ENCODE assay signal across 24 cellular contexts in the genomic region with DNA sequence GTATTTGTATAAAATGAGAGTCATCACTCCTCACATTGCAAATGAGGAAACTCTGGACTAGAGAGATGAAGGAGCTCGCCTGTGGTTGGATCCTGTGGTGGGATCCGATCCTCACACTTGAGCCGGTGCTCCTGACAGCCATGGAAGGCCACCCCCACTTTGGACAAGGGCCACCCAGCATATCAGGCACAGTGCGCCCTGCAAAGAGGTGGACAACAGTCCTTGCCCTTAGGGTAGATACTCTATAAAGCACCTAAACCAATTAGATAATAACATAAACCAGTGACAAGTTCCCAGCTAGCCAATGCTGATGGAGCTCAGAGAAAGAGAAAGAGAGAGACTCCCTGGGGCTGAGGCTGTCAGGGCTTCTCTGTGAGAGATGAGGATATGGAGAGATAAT.
"Had no signal": no experiment of that assay in that cellular context is flagged by ENCODE, and none has a peak within 500 bp of the region (broad histone marks: within the 10 kb centered on the region; RNA-seq: fewer than 3 reads in every experiment).

No MANE protein-coding gene starts in this region.

- DNase-seq: colonic mucosa; cortex of kidney; dermis blood vessel endothelial cell; dorsolateral prefrontal cortex; effector CD4-positive, alpha-beta T cell; effector CD8-positive, alpha-beta T cell; effector memory CD4-positive, alpha-beta T cell; effector memory CD8-positive, alpha-beta T cell; endodermal cell; erythroblast; esophagus squamous epithelium; foreskin fibroblast; foreskin keratinocyte; foreskin melanocyte; gastrocnemius medialis; glutamatergic neuron; head of caudate nucleus; heart left ventricle; heart right ventricle had no signal

- H3K27ac ChIP-seq: colonic mucosa, dorsolateral prefrontal cortex, epithelial cell of prostate, esophagus muscularis mucosa, esophagus squamous epithelium, foreskin keratinocyte, gastrocnemius medialis, gastroesophageal sphincter, heart left ventricle, heart right ventricle, hepatocyte had no signal

- H3K9me3 ChIP-seq: colonic mucosa, esophagus muscularis mucosa, esophagus squamous epithelium, gastrocnemius medialis, gastroesophageal sphincter, heart left ventricle had no signal

- H3K79me2 ChIP-seq: hepatocyte had no signal

- ATAC-seq: effector memory CD8-positive, alpha-beta T cell; esophagus mucosa; foreskin keratinocyte; gastrocnemius medialis; gastroesophageal sphincter; heart left ventricle; heart right ventricle had no signal

- H3K27me3 ChIP-seq: colonic mucosa, dorsolateral prefrontal cortex, esophagus muscularis mucosa, esophagus squamous epithelium, foreskin keratinocyte, gastrocnemius medialis, gastroesophageal sphincter, heart left ventricle, heart right ventricle, hepatocyte had no signal

- H2AFZ ChIP-seq: hepatocyte had no signal

- H3K4me1 ChIP-seq: colonic mucosa, foreskin keratinocyte had no signal

- H3K4me3 ChIP-seq: colonic mucosa, dorsolateral prefrontal cortex, esophagus muscularis mucosa, esophagus squamous epithelium, gastrocnemius medialis, gastroesophageal sphincter, heart left ventricle, heart right ventricle, hepatocyte had no signal

- H3K4me2 ChIP-seq: hepatocyte had no signal

- H3K36me3 ChIP-seq: colonic mucosa, esophagus muscularis mucosa, esophagus squamous epithelium, gastrocnemius medialis, gastroesophageal sphincter, heart left ventricle, heart right ventricle had no signal
